Comparison of ENCODE assay signal across 8 cellular contexts in the genomic region with DNA sequence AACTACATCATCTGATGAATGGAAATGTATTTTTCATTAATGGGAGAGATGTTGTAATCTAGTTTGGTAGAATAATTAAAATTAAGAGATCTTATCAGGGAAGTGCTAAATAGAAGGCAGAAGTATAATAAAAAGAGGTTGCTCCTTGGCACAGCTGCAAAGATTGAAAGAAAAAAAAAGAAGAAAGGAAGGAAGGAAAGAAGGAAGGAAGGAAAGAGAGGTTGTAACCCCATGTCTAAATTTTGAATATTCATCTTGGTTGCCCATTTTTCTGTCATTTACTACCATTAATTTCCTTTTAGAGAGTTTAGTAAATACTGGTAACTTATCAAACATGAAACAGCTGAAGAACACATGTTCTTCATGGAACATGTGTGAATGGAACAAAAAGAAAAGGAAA. TPM values are rescaled to one million over a fixed set of nuclear protein-coding genes. Genes with fewer than 3 reads are reported as not detected.
A peak's percentile ranks its signal among the peaks of the same experiment; 100 is the strongest.
DNase-seq lines count a peak whose midpoint lies in the region; ATAC-seq and TF ChIP-seq lines count a peak whose summit lies in the region.

No MANE protein-coding gene starts in this region.

- H3K27ac ChIP-seq in DND-41 (ENCODE audit: low read length) (peak overlapping the region; percentile 72), OCI-LY7 (ENCODE audit: low read depth, low read length, poor library complexity, severe bottlenecking) (peak overlapping the region; percentile 96), endodermal cell (ENCODE audit: low read depth, low read length) (no peak overlapping the region), parathyroid adenoma (peak overlapping the region; percentile 82)

- H4K20me1 ChIP-seq in DND-41 (ENCODE audit: insufficient read depth, low read length) (no peaks in the 10 kb centered on the region), OCI-LY7 (ENCODE audit: insufficient read depth, low read length) (no peaks in the 10 kb centered on the region)

- TF ChIP-seq CTCF in DND-41 (IDR thresholded peaks at IDR 0.05; ENCODE audit: borderline replicate concordance, extremely low read depth, low read length, poor library complexity, severe bottlenecking): no peak
- TF ChIP-seq CTCF in OCI-LY7 (conservative IDR thresholded peaks at IDR 0.05; ENCODE audit: low read length): no peak
- no peak for TF ChIP-seq CTCF in endodermal cell (conservative IDR thresholded peaks at IDR 0.05)
- TF ChIP-seq CTCF in parathyroid adenoma (IDR thresholded peaks at IDR 0.05): no peak

- no peaks in the 10 kb centered on the region for H3K36me3 Mint-ChIP-seq in endodermal cell (ENCODE audit: low read depth)

- peak overlapping the region; percentile 87 for H3K4me3 Mint-ChIP-seq in endodermal cell

- H3K9me2 ChIP-seq in OCI-LY7 (ENCODE audit: insufficient read depth, low read length): no peaks in the 10 kb centered on the region

- no TSS peak for BruUV-seq in OCI-LY7 (replicated peaks; lab: Mats Ljungman, UMichigan)

- ATAC-seq in DND-41 (ENCODE audit: insufficient read depth, low read depth) (no peak), HG03521 (IDR thresholded peaks at IDR 0.05; ENCODE audit: unreplicated experiment) (no peak)

- H3K36me3 ChIP-seq in DND-41 (ENCODE audit: insufficient read depth, low read length) (no peaks in the 10 kb centered on the region), OCI-LY7 (ENCODE audit: insufficient read depth, low read length) (no peaks in the 10 kb centered on the region), endodermal cell (ENCODE audit: control insufficient read depth, insufficient read depth, low read length) (no peaks in the 10 kb centered on the region), parathyroid adenoma (ENCODE audit: control insufficient read depth, insufficient read depth, low read length) (no peaks in the 10 kb centered on the region)

- H3K4me3 ChIP-seq in DND-41 (ENCODE audit: low read depth in 1 of 2, low read length in 2 of 2) (peak overlapping the region; percentile 31 to 56; a peak in 3 of 4 replicates), OCI-LY7 (ENCODE audit: low read depth, low read length, poor library complexity, severe bottlenecking) (peak overlapping the region; percentile 72), endodermal cell (ENCODE audit: low read length) (peak overlapping the region; percentile 91), parathyroid adenoma (ENCODE audit: low read depth, low read length) (peak overlapping the region; percentile 78)

- no peak for DNase-seq in DND-41
- no peak for DNase-seq in OCI-LY7 (ENCODE audit: low spot score)
- no peak for DNase-seq in endodermal cell
- no peak for DNase-seq in NCI-H187 treated with DMSO at 0.1 percent for 48 hours (lab: John Stamatoyannopoulos, UW)
- DNase-seq in DMS 273 treated with DMSO at 0.1 percent for 48 hours (lab: John Stamatoyannopoulos, UW): no peak
- no peak for DNase-seq in middle frontal gyrus (ENCODE audit: extremely low spot score, low spot score)

- H2AFZ ChIP-seq in DND-41 (ENCODE audit: low read depth, low read length) (peak overlapping the region; percentile 81), OCI-LY7 (ENCODE audit: low read length) (peak overlapping the region; percentile 76; the same call in 1 of the 2 replicates), parathyroid adenoma (peak overlapping the region; percentile 67)

- H3K4me1 ChIP-seq in DND-41 (ENCODE audit: insufficient read depth, low read length) (peaks cover 28% of the 10 kb centered on the region), OCI-LY7 (ENCODE audit: insufficient read depth, low read length, poor library complexity, severe bottlenecking) (peaks cover 53% of the 10 kb centered on the region), endodermal cell (ENCODE audit: control insufficient read depth, insufficient read depth, low read length) (peaks cover 2% of the 10 kb centered on the region), parathyroid adenoma (no peaks in the 10 kb centered on the region)

- no peaks in the 10 kb centered on the region for H3K27me3 ChIP-seq in DND-41 (ENCODE audit: insufficient read depth, low read length, poor library complexity)
- no peaks in the 10 kb centered on the region for H3K27me3 ChIP-seq in endodermal cell (ENCODE audit: control insufficient read depth, insufficient read depth, low read length, poor library complexity, severe bottlenecking)
- no peaks in the 10 kb centered on the region for H3K27me3 ChIP-seq in parathyroid adenoma (ENCODE audit: control insufficient read depth, insufficient read depth, low read length)

- H3K9me3 ChIP-seq in DND-41 (ENCODE audit: insufficient read depth, low read length, severe bottlenecking): no peaks in the 10 kb centered on the region
- H3K9me3 ChIP-seq in OCI-LY7 (ENCODE audit: low read length): no peaks in the 10 kb centered on the region
- H3K9me3 ChIP-seq in endodermal cell (ENCODE audit: control insufficient read depth, low read length): no peaks in the 10 kb centered on the region
- H3K9me3 ChIP-seq in parathyroid adenoma (ENCODE audit: control insufficient read depth, low read length): no peaks in the 10 kb centered on the region

- H3K27ac Mint-ChIP-seq in endodermal cell: no peak overlapping the region

- H3K9me3 Mint-ChIP-seq in endodermal cell: no peaks in the 10 kb centered on the region

- H3K27me3 Mint-ChIP-seq in endodermal cell (ENCODE audit: insufficient read depth): peaks cover 2% of the 10 kb centered on the region

- POLR2A ChIA-PET in OCI-LY7 (lab: Charles Lee): interaction anchor here (0.6 to 5.2 kb wide), 15 partner anchors 10 to 1182 kb away, joined by 3 to 78 read pairs (median 5); partner anchors contain the start of genes MDM4 and PIK3C2B

- H3K4me2 ChIP-seq in DND-41 (ENCODE audit: insufficient read depth, low read length) (peak overlapping the region; percentile 71), OCI-LY7 (ENCODE audit: low read length) (peak overlapping the region; percentile 61), parathyroid adenoma (ENCODE audit: low read length) (peak overlapping the region; percentile 91)

- H3K79me2 ChIP-seq in DND-41 (ENCODE audit: insufficient read depth, low read length) (no peaks in the 10 kb centered on the region), OCI-LY7 (ENCODE audit: insufficient read depth, low read depth, low read length) (no peaks in the 10 kb centered on the region), parathyroid adenoma (no peaks in the 10 kb centered on the region)

- intact Hi-C loops in OCI-LY7 (cut with micrococcal nuclease; ENCODE audit: unreplicated experiment): loop anchor here (1.0 to 10.0 kb wide), 5 partner anchors 15 to 302 kb away; partner anchors contain the start of gene PPP1R15B

- H3K9ac ChIP-seq in DND-41 (ENCODE audit: low read depth, low read length) (peak overlapping the region; percentile 71), endodermal cell (ENCODE audit: extremely low read depth, low read length, poor library complexity, severe bottlenecking) (peak overlapping the region; percentile 18), parathyroid adenoma (no peak overlapping the region)

- peaks cover 4% of the 10 kb centered on the region for H3K4me1 Mint-ChIP-seq in endodermal cell

- CTCF ChIA-PET in OCI-LY7 (lab: Charles Lee; ENCODE audit: unreplicated experiment): interaction anchor here (0.8 to 2.8 kb wide), 3 partner anchors 10 to 60 kb away, joined by 3 to 10 read pairs (median 6); partner anchors contain the start of gene MDM4

RNA-seq across cellular contexts. Expression of gene MDM4, which starts 10.5 kb away (rescaled TPM):
- 102 and 120 TPM in 2 replicates for total RNA-seq in OCI-LY7 (2014; rRNA removed; shearing (Covaris generic))
- total RNA-seq in OCI-LY7 (2022) (282 and 343 TPM in 2 replicates), endodermal cell (100 to 1,000 TPM in 1 of 2 donors, 10 to 100 TPM in 1; 65.5 to 161 TPM)
- 21.0 TPM for polyA plus RNA-seq in endodermal cell (2013, experiment 1 of 2)
- 23.6 TPM for polyA plus RNA-seq in endodermal cell (2013, experiment 2 of 2)

RNA-seq across cellular contexts. Expression of gene PIK3C2B, which starts 11.1 kb away (rescaled TPM):
- 11.9 and 12.5 TPM in 2 replicates for total RNA-seq in OCI-LY7 (2014; rRNA removed; shearing (Covaris generic))
- total RNA-seq in OCI-LY7 (2022) (36.3 and 43.9 TPM in 2 replicates), endodermal cell (10 to 100 TPM; 21.3 to 23.9 TPM)
- 34.1 TPM for polyA plus RNA-seq in endodermal cell (2013, experiment 1 of 2)
- polyA plus RNA-seq in endodermal cell (2013, experiment 2 of 2): 30.8 TPM
